In genomic region chr9:107342762-107343161, GRCh38 we compare ENCODE assay signal across 1 cellular context.
A peak's percentile ranks its signal among the peaks of the same experiment; 100 is the strongest.
TF ChIP-seq lines count a peak whose summit lies in the region.

No MANE protein-coding gene starts in this region.

TF ChIP-seq in HepG2, 621 proteins besides CTCF, POLR2A, EP300 and RAD21:
- TF ChIP-seq HOXA7 (CRISPR knock-in tag; IDR thresholded peaks at IDR 0.05) (no peak), ZFP82 (CRISPR knock-in tag; IDR thresholded peaks at IDR 0.05; ENCODE audit: borderline replicate concordance) (no peak), PRPF4 (IDR thresholded peaks at IDR 0.05; ENCODE audit: low read depth, low read length, poor library complexity, severe bottlenecking) (no peak), SALL1 (CRISPR knock-in tag; IDR thresholded peaks at IDR 0.05) (no peak), KDM2A (CRISPR knock-in tag; IDR thresholded peaks at IDR 0.05; ENCODE audit: borderline replicate concordance, low read depth) (peak; percentile 21; the same call in 1 of the 2 replicates), POLR2AphosphoS5 (IDR thresholded peaks at IDR 0.05; ENCODE audit: low read depth, low read length) (no peak), STAG1 (CRISPR knock-in tag; IDR thresholded peaks at IDR 0.05) (no peak), KLF16 (CRISPR knock-in tag; IDR thresholded peaks at IDR 0.05) (no peak), ZNF766 (CRISPR knock-in tag; IDR thresholded peaks at IDR 0.05; ENCODE audit: borderline replicate concordance) (no peak), POLR2G (IDR thresholded peaks at IDR 0.05; ENCODE audit: low read depth, low read length) (0 out of 2 replicates have a peak, but pooled peaks have one; percentile 17), ZNF780A (CRISPR knock-in tag; IDR thresholded peaks at IDR 0.05) (no peak), ZBTB3 (CRISPR knock-in tag; IDR thresholded peaks at IDR 0.05; ENCODE audit: borderline replicate concordance, low read depth) (no peak), YEATS2 (CRISPR knock-in tag; IDR thresholded peaks at IDR 0.05; ENCODE audit: borderline replicate concordance) (no peak)
